ENCODE assay signal across 8 cellular contexts in genomic region chr5:157342822-157343402, GRCh38.
DNase-seq lines count a peak whose midpoint lies in the region; ATAC-seq and TF ChIP-seq lines count a peak whose summit lies in the region.

No MANE protein-coding gene starts in this region.

- TF ChIP-seq CTCF in GM13976 (IDR thresholded peaks at IDR 0.05; ENCODE audit: borderline replicate concordance, control extremely low read depth, extremely low read depth, insufficient read depth, missing control alignments), result peak; percentile 44
- peak; percentile 57 for TF ChIP-seq CTCF in SK-N-SH (IDR thresholded peaks at IDR 0.05)
- TF ChIP-seq CTCF in choroid plexus epithelial cell (conservative IDR thresholded peaks at IDR 0.05; ENCODE audit: low read depth, low read length), result peak; percentile 75
- peak; percentile 9 to 30 (median 30) for TF ChIP-seq CTCF in nephron (IDR thresholded peaks at IDR 0.05; ENCODE audit: unreplicated experiment in 3 of 3)

- H3K9me2 ChIP-seq in SK-N-SH, result no peaks in the 10 kb centered on the region

- TF ChIP-seq RAD21 in SK-N-SH (IDR thresholded peaks at IDR 0.05; ENCODE audit: low read length), result peak; percentile 50

- CTCF ChIA-PET in SK-N-SH (lab: Yijun Ruan, JAX), result interaction anchor here (0.6 to 8.6 kb wide), 19 partner anchors 8 to 401 kb away, joined by 3 to 46 read pairs (median 4); partner anchors contain the start of gene LSM11

- H3K9me3 ChIP-seq in SK-N-SH, result no peaks in the 10 kb centered on the region

- no peak for ATAC-seq in HG02610 (IDR thresholded peaks at IDR 0.05; ENCODE audit: unreplicated experiment)

- WGBS in SK-N-SH (ENCODE audit: low lambda C conversion rate), result 80% methylated on average over 7 of the region's 16 CpGs

- H3K27ac Mint-ChIP-seq in nephron, result no peak overlapping the region

- H4K20me1 ChIP-seq in SK-N-SH (ENCODE audit: insufficient read depth), result no peaks in the 10 kb centered on the region

- no peaks in the 10 kb centered on the region for H3K4me1 ChIP-seq in SK-N-SH (ENCODE audit: control insufficient read depth in 1 of 2, insufficient read depth in 2 of 2, low read depth in 1 of 2, low read length in 1 of 2)

- H3K27me3 Mint-ChIP-seq in nephron (ENCODE audit: low read depth), result peaks cover 3% of the 10 kb centered on the region

- H3K4me1 Mint-ChIP-seq in nephron, result peaks cover 5% of the 10 kb centered on the region

- H3K36me3 Mint-ChIP-seq in nephron (ENCODE audit: low read depth), result peaks cover 19% of the 10 kb centered on the region

- no peak overlapping the region for H2AFZ ChIP-seq in SK-N-SH (ENCODE audit: low read depth)

- DNase-seq in AG08395 (ENCODE audit: low spot score) (peak; percentile 52), GM13976 (ENCODE audit: low spot score) (peak; percentile 52), SK-N-SH (peak; percentile 62), choroid plexus epithelial cell (ENCODE audit: low read depth) (peak; percentile 46), NCI-H1092 treated with DMSO at 0.1 percent for 48 hours (lab: John Stamatoyannopoulos, UW) (no peak), NCI-H2029 (lab: John Stamatoyannopoulos, UW) (no peak)

- in situ Hi-C loops in GM13976 (cut with MboI; ENCODE audit: low sequenced_read_pairs, unreplicated experiment), result no loop called here

- no peaks in the 10 kb centered on the region for H3F3A ChIP-seq in SK-N-SH (replicated peaks; ENCODE audit: insufficient read depth)

- no peaks in the 10 kb centered on the region for H3K9me3 Mint-ChIP-seq in nephron

- TF ChIP-seq EP300 in SK-N-SH (IDR thresholded peaks at IDR 0.05; ENCODE audit: borderline replicate concordance in 1 of 2, low read depth in 1 of 2, low read length in 1 of 2), result no peak

- POLR2A ChIA-PET in SK-N-SH (lab: Yijun Ruan, JAX), result no interaction called here

- H3K4me2 ChIP-seq in SK-N-SH, result no peak overlapping the region

- no peaks in the 10 kb centered on the region for H3K79me2 ChIP-seq in SK-N-SH (ENCODE audit: insufficient read depth)

- H3K4me3 ChIP-seq in SK-N-SH (ENCODE audit: low read depth in 2 of 2, low read length in 1 of 2), result no peak overlapping the region
- H3K4me3 ChIP-seq in choroid plexus epithelial cell (ENCODE audit: low read depth, low read length), result no peak overlapping the region

- H3K36me3 ChIP-seq in SK-N-SH (replicated peaks in 1 of 2; ENCODE audit: control insufficient read depth in 1 of 2, insufficient read depth in 2 of 2, low read length in 1 of 2), result peaks cover 0 to 17% of the 10 kb centered on the region in 2 experiments

- H3K9ac ChIP-seq in SK-N-SH, result no peak overlapping the region

- no peaks in the 10 kb centered on the region for H3K27me3 ChIP-seq in SK-N-SH (ENCODE audit: insufficient read depth)

- no peak overlapping the region for H3K4me3 Mint-ChIP-seq in nephron

- H3K27ac ChIP-seq in SK-N-SH (ENCODE audit: low read depth in 2 of 2, low read length in 1 of 2), result no peak overlapping the region

TF ChIP-seq in SK-N-SH, 30 proteins besides CTCF, POLR2A, EP300 and RAD21:
- TF ChIP-seq SMC3 (IDR thresholded peaks at IDR 0.05; ENCODE audit: low read depth, low read length), result peak; percentile 45; the same call in 1 of the 2 replicates
- TF ChIP-seq TAF1 (IDR thresholded peaks at IDR 0.05; ENCODE audit: borderline replicate concordance, low read depth, low read length), result no peak
TF ChIP-seq in SK-N-SH: peak in this region for 1.

Comparison
In these comparisons a context has a peak if more than half of its experiments do, and no peak if none do; other contexts are left out.
1. DNase-seq: peak in AG08395 (single experiment), GM13976 (single experiment), SK-N-SH (single experiment) and choroid plexus epithelial cell (single experiment); none in NCI-H1092 treated with DMSO at 0.1 percent for 48 hours (single experiment) and NCI-H2029 (single experiment).
2. Peak in every context shown above with its lines, with median percentiles within 50 percentile points of each other: CTCF ChIP-seq.